1 cellular context compared by ENCODE assay signal in genomic region chr17:50560931-50561750, GRCh38.
TF ChIP-seq lines count a peak whose summit lies in the region.

No MANE protein-coding gene starts in this region.

TF ChIP-seq in GM12878, 131 proteins besides CTCF, POLR2A, EP300 and RAD21:
- TF ChIP-seq BHLHE40 (IDR thresholded peaks at IDR 0.05; ENCODE audit: borderline replicate concordance in 1 of 2, low read depth in 2 of 2, low read length in 1 of 2) (no peak), NRF1 (conservative IDR thresholded peaks at IDR 0.05; ENCODE audit: low read depth, low read length) (no peak), IKZF1 (conservative IDR thresholded peaks at IDR 0.05) (no peak), CBX3 (IDR thresholded peaks at IDR 0.05; ENCODE audit: borderline replicate concordance, low read depth) (no peak), DPF2 (IDR thresholded peaks at IDR 0.05) (peak; percentile 24; the same call in 1 of the 2 replicates), NR2C1 (IDR thresholded peaks at IDR 0.05) (no peak), SUZ12 (IDR thresholded peaks at IDR 0.05; ENCODE audit: unreplicated experiment) (peak; percentile 95), SMAD1 (IDR thresholded peaks at IDR 0.05; ENCODE audit: low read depth, partially characterized antibody) (no peak)
TF ChIP-seq in GM12878: peak in this region for 2.
